Comparison of ENCODE assay signal across 37 cellular contexts in the genomic region with DNA sequence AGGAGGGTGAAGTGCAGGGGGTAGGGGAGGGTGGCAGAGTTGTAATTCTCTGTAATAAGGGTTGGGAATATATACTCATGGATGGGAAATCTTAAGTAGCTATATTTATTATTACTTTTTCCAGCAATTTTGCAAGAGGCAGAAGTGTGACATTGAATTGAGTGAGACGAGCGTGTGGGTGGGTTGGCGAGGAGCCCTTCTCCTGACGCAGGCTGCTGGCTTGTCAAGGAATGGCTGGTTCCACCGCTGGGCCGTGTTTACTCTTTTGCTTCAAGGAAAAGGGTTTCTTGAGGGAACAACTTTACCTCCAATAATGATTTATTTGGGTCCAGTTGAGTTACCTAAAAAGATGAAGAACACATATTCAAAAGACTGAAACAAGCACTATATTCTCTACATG. TPM values are rescaled to one million over a fixed set of nuclear protein-coding genes. Genes with fewer than 3 reads are reported as not detected.
"Had no signal": no experiment of that assay in that cellular context is flagged by ENCODE, and none has a peak within 500 bp of the region (broad histone marks: within the 10 kb centered on the region; RNA-seq: fewer than 3 reads in every experiment).

No MANE protein-coding gene starts in this region.

- H3K27me3 ChIP-seq: MG63 had no signal

- DNase-seq: Karpas-422, Kasumi-1, MG63, MM.1S, MV-4-11, NCI-H1048, NCI-H1092, NCI-H1092 treated with DMSO at 0.1 percent for 48 hours, NCI-H1105, NCI-H1105 treated with DMSO at 0.1 percent for 48 hours, NCI-H1417, NCI-H1417 treated with DMSO at 0.1 percent for 48 hours, NCI-H1436, NCI-H1436 treated with DMSO at 0.1 percent for 48 hours, NCI-H146, NCI-H1694, NCI-H1694 treated with DMSO at 0.1 percent for 48 hours, NCI-H187, NCI-H187 treated with DMSO at 0.1 percent for 48 hours, NCI-H1930, NCI-H2029, NCI-H2029 treated with DMSO at 0.1 percent for 48 hours, NCI-H2081, NCI-H2081 treated with DMSO at 0.1 percent for 48 hours, NCI-H2107, NCI-H2171, NCI-H2171 treated with DMSO at 0.1 percent for 48 hours, NCI-H2227 treated with DMSO at 0.1 percent for 48 hours, NCI-H226, NCI-H345, NCI-H446, NCI-H446 treated with DMSO at 0.1 percent for 48 hours, NCI-H510A, NCI-H510A treated with DMSO at 0.1 percent for 48 hours had no signal

- H3K4me2 ChIP-seq: KMS-11 had no signal

- H3K27ac ChIP-seq: KMS-11 had no signal

- H3K4me3 ChIP-seq: MG63 had no signal

- H3K9me3 ChIP-seq: MG63 had no signal

- H3K9ac ChIP-seq: KMS-11 had no signal

RNA-seq across cellular contexts. Expression of a gene that starts 17.9 kb away (rescaled TPM):
- total RNA-seq: LHCN-M2, MCF 10A had no signal
